In genomic region chr3:135891121-135891520, GRCh38 we compare ENCODE assay signal across 23 cellular contexts.
"Had no signal": no experiment of that assay in that cellular context is flagged by ENCODE, and none has a peak within 500 bp of the region (broad histone marks: within the 10 kb centered on the region; RNA-seq: fewer than 3 reads in every experiment).

No MANE protein-coding gene starts in this region.

- H2AFZ ChIP-seq: parathyroid adenoma had no signal

- H3K27me3 ChIP-seq: body of pancreas, esophagus muscularis mucosa, stomach had no signal

- H3K79me2 ChIP-seq: parathyroid adenoma had no signal

- H3K9me3 Mint-ChIP-seq: activated CD8-positive, alpha-beta T cell treated with anti-CD3 and anti-CD28 coated beads for 36 hours; activated T-cell treated with anti-CD3 and anti-CD28 coated beads, Interleukin-2, amount 50 U/mL, for 4 hours; central memory CD8-positive, alpha-beta T cell; memory B cell had no signal

- H3K9ac ChIP-seq: parathyroid adenoma had no signal

- H3K27ac Mint-ChIP-seq: activated CD8-positive, alpha-beta T cell treated with anti-CD3 and anti-CD28 coated beads for 36 hours; memory B cell; naive thymus-derived CD4-positive, alpha-beta T cell had no signal

- H3K36me3 ChIP-seq: esophagus muscularis mucosa, stomach, thoracic aorta had no signal

- H3K4me3 ChIP-seq: body of pancreas, esophagus muscularis mucosa, mucosa of descending colon, stomach, thoracic aorta had no signal

- H3K27me3 Mint-ChIP-seq: activated CD8-positive, alpha-beta T cell treated with anti-CD3 and anti-CD28 coated beads for 36 hours; central memory CD8-positive, alpha-beta T cell had no signal

- ATAC-seq: activated CD8-positive, alpha-beta T cell treated with anti-CD3 and anti-CD28 coated beads for 36 hours; activated T-cell treated with anti-CD3 and anti-CD28 coated beads, Interleukin-2, amount 50 U/mL, for 4 hours; body of pancreas; left ventricle myocardium superior; mucosa of descending colon; naive thymus-derived CD4-positive, alpha-beta T cell had no signal

- FAIRE-seq: kidney had no signal

- H3K4me3 Mint-ChIP-seq: activated CD8-positive, alpha-beta T cell treated with anti-CD3 and anti-CD28 coated beads for 36 hours; activated T-cell treated with anti-CD3 and anti-CD28 coated beads, Interleukin-2, amount 50 U/mL, for 4 hours; central memory CD8-positive, alpha-beta T cell; memory B cell; naive thymus-derived CD4-positive, alpha-beta T cell had no signal

- H3K9me3 ChIP-seq: body of pancreas, esophagus muscularis mucosa, mucosa of descending colon, stomach, thoracic aorta had no signal

- DNase-seq: activated CD4-positive, alpha-beta T cell treated with anti-CD3 and anti-CD28 coated beads for 4 hours; activated CD8-positive, alpha-beta T cell treated with anti-CD3 and anti-CD28 coated beads for 36 hours; activated effector memory CD4-positive, alpha-beta T cell treated with Interleukin-2 at 50 U/mL for 16 hours; activated naive CD4-positive, alpha-beta T cell treated with anti-CD3 and anti-CD28 coated beads, Interleukin-2, amount 50 U/mL, for 16 hours; activated T-cell treated with anti-CD3 and anti-CD28 coated beads, Interleukin-2, amount 50 U/mL, for 4 hours; body of pancreas; cortex of kidney; effector CD4-positive, alpha-beta T cell; foreskin fibroblast; glutamatergic neuron; hypothalamus; kidney; left ventricle myocardium superior; mucosa of descending colon; naive thymus-derived CD4-positive, alpha-beta T cell; stimulated activated CD4-positive, alpha-beta T cell treated with anti-CD3 and anti-CD28 coated beads, Interleukin-12 subunit alpha, Interleukin-12 subunit beta, amount 100 ng/mL, for 4 hours; stimulated activated CD4-positive, alpha-beta T cell treated with anti-CD3 and anti-CD28 coated beads, Interleukin-2, amount 100 ng/mL, for 24 hours; stomach had no signal

- H3K27ac ChIP-seq: body of pancreas, esophagus muscularis mucosa, parathyroid adenoma, stomach, thoracic aorta had no signal

- H3K4me1 ChIP-seq: esophagus muscularis mucosa, parathyroid adenoma had no signal

- H3K4me1 Mint-ChIP-seq: central memory CD8-positive, alpha-beta T cell; memory B cell; naive thymus-derived CD4-positive, alpha-beta T cell had no signal

- H3K36me3 Mint-ChIP-seq: memory B cell; naive thymus-derived CD4-positive, alpha-beta T cell had no signal
